ENCODE assay signal across 22 cellular contexts in genomic region chrX:23525531-23525930, GRCh38.
DNase-seq lines count a peak whose midpoint lies in the region; ATAC-seq, FAIRE-seq and TF ChIP-seq lines count a peak whose summit lies in the region.
"Had no signal": no experiment of that assay in that cellular context is flagged by ENCODE, and none has a peak within 500 bp of the region (broad histone marks: within the 10 kb centered on the region; RNA-seq: fewer than 3 reads in every experiment).

No MANE protein-coding gene starts in this region.

- H3K27ac ChIP-seq in pancreas, result no peak overlapping the region
- H3K27ac ChIP-seq: C4-2B, KMS-11 had no signal

- TF ChIP-seq CTCF in epithelial cell of esophagus (IDR thresholded peaks at IDR 0.05; ENCODE audit: insufficient read depth, low read depth, low read length, missing control alignments) (no peak), pancreas (IDR thresholded peaks at IDR 0.05) (no peak)

- no peak for FAIRE-seq in pancreas (lab: Jason Lieb, UNC)
- FAIRE-seq: A204.1, GM18507 had no signal

- no peaks in the 10 kb centered on the region for H3K4me1 ChIP-seq in pancreas
- H3K4me1 ChIP-seq: HAP-1 had no signal

- ATAC-seq in pancreas (peak; percentile 55 to 74 (median 64)), HG03460 (IDR thresholded peaks at IDR 0.05; ENCODE audit: unreplicated experiment) (no peak)
- ATAC-seq: GM23338, Panc1 had no signal

- no peak overlapping the region for H3K4me3 ChIP-seq in epithelial cell of esophagus (ENCODE audit: low read length)
- no peak overlapping the region for H3K4me3 ChIP-seq in pancreas
- H3K4me3 ChIP-seq: GM23338, HAP-1 had no signal

- no peaks in the 10 kb centered on the region for H3K9me3 ChIP-seq in pancreas
- H3K9me3 ChIP-seq: HAP-1 had no signal

- intact Hi-C loops in pancreas (cut with DNase I), result no loop called here

- WGBS in pancreas, 2 donors, result 53 to 61% methylated on average over 1 of the region's 1 CpG

- no peaks in the 10 kb centered on the region for H3K36me3 ChIP-seq in pancreas
- H3K36me3 ChIP-seq: HAP-1 had no signal

- peak; percentile 9 for DNase-seq in M059J (ENCODE audit: low read depth)
- peak; percentile 15 for DNase-seq in astrocyte of the hippocampus (ENCODE audit: low read depth, low spot score)
- peak; percentile 59 for DNase-seq in epithelial cell of esophagus (ENCODE audit: low read depth)
- DNase-seq in pancreas, result peak in 1 of 6 donors; percentile 45
- no peak for DNase-seq in COLO668 (lab: John Stamatoyannopoulos, UW; ENCODE audit: unreplicated experiment)
- no peak for DNase-seq in NAMALWA (ENCODE audit: low spot score)
- DNase-seq: CD8-positive, alpha-beta memory T cell; GDM1; IMR-90; NCI-H1417 treated with DMSO at 0.1 percent for 48 hours; NCI-H187 treated with DMSO at 0.1 percent for 48 hours; NCI-H2107; NCI-H446 treated with DMSO at 0.1 percent for 48 hours; NCI-H526 treated with DMSO at 0.1 percent for 48 hours had no signal

- H3K27me3 ChIP-seq in pancreas, result no peaks in the 10 kb centered on the region

Comparison
In these comparisons a context has a peak if more than half of its experiments do, and no peak if none do; other contexts are left out.
1. DNase-seq: peak in M059J (single experiment), astrocyte of the hippocampus (single experiment) and epithelial cell of esophagus (single experiment); none in COLO668 (single experiment) and NAMALWA (single experiment).